Comparison of ENCODE assay signal across 10 cellular contexts in genomic region chr15:60363024-60363674, GRCh38. TPM values are rescaled to one million over a fixed set of nuclear protein-coding genes. Genes with fewer than 3 reads are reported as not detected.
DNase-seq lines count a peak whose midpoint lies in the region; ATAC-seq and TF ChIP-seq lines count a peak whose summit lies in the region.
"Had no signal": no experiment of that assay in that cellular context is flagged by ENCODE, and none has a peak within 500 bp of the region (broad histone marks: within the 10 kb centered on the region; RNA-seq: fewer than 3 reads in every experiment).

No MANE protein-coding gene starts in this region.

- H3K36me3 ChIP-seq in BE2C (peaks cover 19% of the 10 kb centered on the region), HCT116 (ENCODE audit: control insufficient read depth in 1 of 2, insufficient read depth in 2 of 2, low read length in 2 of 2) (peaks cover 42 to 63% of the 10 kb centered on the region in 2 experiments)

- H3K27me3 Mint-ChIP-seq in MCF 10A (ENCODE audit: insufficient read depth, unreplicated experiment) = no peaks in the 10 kb centered on the region
- H3K27me3 Mint-ChIP-seq in nephron (ENCODE audit: low read depth) = no peaks in the 10 kb centered on the region

- H3K27ac Mint-ChIP-seq in MCF 10A (ENCODE audit: low read depth, unreplicated experiment) = peak overlapping the region; percentile 93
- peak overlapping the region; percentile 65 to 89 (median 73) for H3K27ac Mint-ChIP-seq in nephron

- no peaks in the 10 kb centered on the region for H3K9me3 Mint-ChIP-seq in MCF 10A (ENCODE audit: unreplicated experiment)
- peaks cover 2% of the 10 kb centered on the region for H3K9me3 Mint-ChIP-seq in nephron

- H3K4me3 Mint-ChIP-seq in MCF 10A (ENCODE audit: unreplicated experiment) (peak overlapping the region; percentile 21), nephron (peak overlapping the region in 2 of 3 experiments; percentile 40 to 49)

- H3K4me1 Mint-ChIP-seq in MCF 10A (ENCODE audit: insufficient read depth, unreplicated experiment) (peaks cover 41% of the 10 kb centered on the region), nephron (peaks cover 60% of the 10 kb centered on the region)

- H3K4me3 ChIP-seq in BE2C (ENCODE audit: low read depth, low read length) = no peak overlapping the region
- H3K4me3 ChIP-seq in HCT116 (replicated peaks in 1 of 2; ENCODE audit: low read depth in 1 of 2, low read length in 2 of 2) = no peak overlapping the region

- H2AFZ ChIP-seq in HCT116 (ENCODE audit: low read depth, low read length, poor library complexity, severe bottlenecking) = no peak overlapping the region

- TF ChIP-seq CTCF in BE2C (IDR thresholded peaks at IDR 0.05; ENCODE audit: low read depth, low read length) = no peak; the same call in 1 of the 2 replicates
- TF ChIP-seq CTCF in HCT116 (IDR thresholded peaks at IDR 0.05 in 2 of 3, conservative IDR thresholded peaks at IDR 0.05 in 1 of 3; ENCODE audit: borderline replicate concordance in 1 of 3, insufficient read depth in 1 of 3, low read depth in 2 of 3, low read length in 2 of 3) = no peak
- no peak for TF ChIP-seq CTCF in MCF 10A (IDR thresholded peaks at IDR 0.05; ENCODE audit: unreplicated experiment)
- no peak for TF ChIP-seq CTCF in nephron (IDR thresholded peaks at IDR 0.05; ENCODE audit: unreplicated experiment in 3 of 3)

- POLR2A ChIA-PET in HCT116 (lab: Charles Lee) = interaction anchor here (0.6 to 1.5 kb wide), 3 partner anchors 8 to 665 kb away, joined by 3 to 5 read pairs (median 3); no protein-coding TSS in a partner anchor
- POLR2A ChIA-PET in MCF 10A (lab: Yijun Ruan, JAX) = interaction anchor here (0.7 to 7.9 kb wide), 20 partner anchors 8 to 292 kb away, joined by 3 to 165 read pairs (median 6); partner anchors contain the start of genes ANXA2 and ICE2

- peaks cover 13% of the 10 kb centered on the region; the same call in 1 of the 2 replicates for H4K20me1 ChIP-seq in HCT116 (ENCODE audit: insufficient read depth)

- peaks cover 27% of the 10 kb centered on the region for H3K4me1 ChIP-seq in BE2C
- H3K4me1 ChIP-seq in HCT116 (ENCODE audit: control insufficient read depth in 1 of 2, insufficient read depth in 2 of 2, low read length in 2 of 2) = peaks cover 28 to 40% of the 10 kb centered on the region in 2 experiments

- TF ChIP-seq RAD21 in HCT116 (IDR thresholded peaks at IDR 0.05; ENCODE audit: low read depth) = no peak

- peak overlapping the region; percentile 55; the same call in 1 of the 2 replicates for H3K27ac ChIP-seq in HCT116 (ENCODE audit: low read depth, low read length)

- DNase-seq in BE2C = peak; percentile 42
- no peak for DNase-seq in HCT116 (ENCODE audit: low read depth, low spot score)
- no peak for DNase-seq in MCF 10A (ENCODE audit: unreplicated experiment)
- no peak for DNase-seq in GDM1 (lab: John Stamatoyannopoulos, UW)
- DNase-seq in T1000 (lab: John Stamatoyannopoulos, UW) = no peak
- no peak for DNase-seq in GOT3 (lab: John Stamatoyannopoulos, UW)
- DNase-seq: mesendoderm, NCI-H526 had no signal

- H3K79me2 ChIP-seq in HCT116 (ENCODE audit: insufficient read depth, low read length) = peaks cover 75% of the 10 kb centered on the region

- H3K9me2 ChIP-seq in HCT116 (ENCODE audit: insufficient read depth) = no peaks in the 10 kb centered on the region; the same call in 1 of the 2 replicates

- H3K27me3 ChIP-seq in BE2C = no peaks in the 10 kb centered on the region
- H3K27me3 ChIP-seq in HCT116 (ENCODE audit: insufficient read depth, low read length) = no peaks in the 10 kb centered on the region

- peak; percentile 20 for ATAC-seq in HCT116
- ATAC-seq in GM18520 (IDR thresholded peaks at IDR 0.05; ENCODE audit: unreplicated experiment) = no peak

- peak overlapping the region; percentile 32; the same call in 1 of the 2 replicates for H3K4me2 ChIP-seq in HCT116 (ENCODE audit: low read length)

- BruUV-seq in HCT116 (replicated peaks; lab: Mats Ljungman, UMichigan) = no TSS peak
- BruUV-seq in MCF 10A (replicated peaks; lab: Mats Ljungman, UMichigan) = no TSS peak

- peaks cover 83% of the 10 kb centered on the region for H3K36me3 Mint-ChIP-seq in MCF 10A (ENCODE audit: insufficient read depth, unreplicated experiment)
- peaks cover 67% of the 10 kb centered on the region for H3K36me3 Mint-ChIP-seq in nephron (ENCODE audit: low read depth)

- no peaks in the 10 kb centered on the region for H3K9me3 ChIP-seq in BE2C
- no peaks in the 10 kb centered on the region for H3K9me3 ChIP-seq in HCT116 (ENCODE audit: control insufficient read depth in 1 of 2, insufficient read depth in 1 of 2, low read depth in 1 of 2, low read length in 2 of 2)

- CTCF ChIA-PET in HCT116 (lab: Charles Lee) (interaction anchor here (1.3 to 1.5 kb wide), 2 partner anchors 81 to 158 kb away, joined by 3 read pairs; no protein-coding TSS in a partner anchor), MCF 10A (lab: Yijun Ruan, JAX) (interaction anchor here (0.5 to 5.2 kb wide), 13 partner anchors 9 to 671 kb away, joined by 3 to 38 read pairs (median 3); no protein-coding TSS in a partner anchor)

- RAD21 ChIA-PET in HCT116 (lab: Charles Lee; ENCODE audit: low non-redundant PET in 1 of 2, low total read pairs in 2 of 2, uncharacterized antibody in 2 of 2, unreplicated experiment in 2 of 2) = no interaction called here

- intact Hi-C loops in HCT116 (cut with micrococcal nuclease) = no loop called here
- intact Hi-C loops in MCF 10A (cut with micrococcal nuclease) = loop anchor here (5.0 kb wide), 1 partner anchor 34 kb away; the partner anchor contains the start of gene ANXA2

- peak overlapping the region; percentile 16; the same call in 1 of the 2 replicates for H3K9ac ChIP-seq in HCT116 (ENCODE audit: low read length)

- TF ChIP-seq POLR2A in HCT116 (IDR thresholded peaks at IDR 0.05; ENCODE audit: borderline replicate concordance, extremely low read depth, insufficient read depth, insufficient read length) = no peak

TF ChIP-seq in HCT116, 20 proteins besides CTCF, POLR2A, EP300 and RAD21:
- TF ChIP-seq POLR2AphosphoS5 (IDR thresholded peaks at IDR 0.05; ENCODE audit: low read depth, low read length) = no peak
- TF ChIP-seq CBX3 (IDR thresholded peaks at IDR 0.05; ENCODE audit: low read depth) = no peak
- TF ChIP-seq SRF (IDR thresholded peaks at IDR 0.05; ENCODE audit: low read depth) = no peak
- no peak for TF ChIP-seq ELF1 (IDR thresholded peaks at IDR 0.05; ENCODE audit: borderline replicate concordance, low read depth)

RNA-seq across cellular contexts. Expression of gene ANXA2, which starts 34.6 kb away (rescaled TPM):
- polyA plus RNA-seq in BE2C (2012; ENCODE audit: insufficient read depth, insufficient read length, low read depth) = 333 TPM
- total RNA-seq in HCT116 (2021; ENCODE audit: unreplicated experiment) = 1,298 TPM
- polyA plus RNA-seq in HCT116 (2012) = 1,797 and 1,965 TPM in 2 replicates
- total RNA-seq in MCF 10A (2022) = 3,317 and 3,451 TPM in 2 replicates
